Comparison of ENCODE assay signal across 16 cellular contexts in the genomic region with DNA sequence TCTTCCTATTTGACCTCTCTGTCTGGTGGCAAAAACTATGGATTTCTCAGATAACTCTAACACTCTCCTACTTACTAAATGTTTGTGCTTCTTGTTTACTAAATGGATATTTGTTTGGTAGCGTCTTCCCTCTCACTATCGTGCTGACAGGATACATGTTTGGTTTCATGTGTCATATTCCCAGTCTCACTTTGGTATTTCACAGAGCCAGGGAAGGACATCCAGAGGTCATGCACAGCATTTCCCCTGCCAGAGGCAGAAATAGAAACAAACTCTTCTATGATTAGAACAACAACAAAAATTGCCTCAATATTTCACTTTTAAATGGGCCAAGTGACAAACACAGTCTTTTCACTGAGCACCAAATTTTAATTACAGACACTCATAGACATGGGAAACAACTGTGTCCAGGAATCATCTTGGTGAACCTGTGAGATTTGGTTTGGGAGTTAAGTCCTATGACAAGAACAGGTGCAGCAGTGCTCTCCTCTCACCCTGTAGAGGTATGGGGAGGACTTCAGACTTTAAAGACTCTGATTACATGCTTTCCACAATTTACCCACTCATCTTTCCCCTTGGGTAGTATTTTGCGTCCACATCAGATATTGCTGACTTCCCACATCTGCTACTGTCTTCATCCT. TPM values are rescaled to one million over a fixed set of nuclear protein-coding genes. Genes with fewer than 3 reads are reported as not detected.
DNase-seq lines count a peak whose midpoint lies in the region; ATAC-seq and TF ChIP-seq lines count a peak whose summit lies in the region.
"Had no signal": no experiment of that assay in that cellular context is flagged by ENCODE, and none has a peak within 500 bp of the region (broad histone marks: within the 10 kb centered on the region; RNA-seq: fewer than 3 reads in every experiment).

No MANE protein-coding gene starts in this region.

- WGBS in gastroesophageal sphincter (ENCODE audit: low coverage in 1 of 2), 2 donors: 37 to 100% methylated on average over 1 to 3 of the region's 3 CpGs
- 25 to 35% (median 32%) methylated on average over 3 of the region's 3 CpGs for WGBS in ovary, 3 donors
- WGBS in neuronal stem cell (ENCODE audit: extremely low coverage in 2 of 2, insufficient read length in 2 of 2, insufficient replicate concordance in 1 of 2), 2 donors: no CpG with 5 or more reads among the region's 3 CpGs

- H3K9me3 Mint-ChIP-seq in T-helper 1 cell treated with Interleukin-12 subunit alpha and Interleukin-12 subunit beta and Interleukin-4 antibody, amounts not matched to agents 30 μg/mL and 1 μg/mL, for 36 hours: no peaks in the 10 kb centered on the region
- H3K9me3 Mint-ChIP-seq: activated naive CD4-positive, alpha-beta T cell treated with anti-CD3 and anti-CD28 coated beads for 36 hours; WTC11 had no signal

- no peak overlapping the region for H4K91ac ChIP-seq in neuronal stem cell (ENCODE audit: low read depth, low read length, poor library complexity)

- no peak overlapping the region for H2AFZ ChIP-seq in neuronal stem cell (ENCODE audit: low read length)

- no peak overlapping the region for H2BK120ac ChIP-seq in neuronal stem cell (ENCODE audit: low read depth, low read length)

- H3K4me1 ChIP-seq in gastroesophageal sphincter (peaks cover 3 to 20% (median 5%) of the 10 kb centered on the region in 3 donors), ovary (ENCODE audit: insufficient read depth) (peaks cover 12% of the 10 kb centered on the region), neuronal stem cell (ENCODE audit: control insufficient read depth in 2 of 2, insufficient read depth in 1 of 2, low read depth in 1 of 2, low read length in 2 of 2) (no peaks in the 10 kb centered on the region), colonic mucosa (no peaks in the 10 kb centered on the region)
- H3K4me1 ChIP-seq: SJSA1 had no signal

- TF ChIP-seq CTCF in gastroesophageal sphincter (IDR thresholded peaks at IDR 0.05): no peak
- TF ChIP-seq CTCF in ovary (IDR thresholded peaks at IDR 0.05): no peak
- TF ChIP-seq CTCF in colonic mucosa (IDR thresholded peaks at IDR 0.05): no peak

- no peak overlapping the region for H3K4ac ChIP-seq in neuronal stem cell (ENCODE audit: low read length)

- H3K9me3 ChIP-seq in gastroesophageal sphincter (no peaks in the 10 kb centered on the region), ovary (no peaks in the 10 kb centered on the region), neuronal stem cell (replicated peaks in 1 of 2; ENCODE audit: control insufficient read depth in 2 of 2, insufficient read depth in 1 of 2, low read depth in 1 of 2, low read length in 2 of 2) (no peaks in the 10 kb centered on the region), colonic mucosa (no peaks in the 10 kb centered on the region)
- H3K9me3 ChIP-seq: lower lobe of right lung, SJSA1 had no signal

- H2BK15ac ChIP-seq in neuronal stem cell (ENCODE audit: low read length): no peak overlapping the region

- TF ChIP-seq EP300 in gastroesophageal sphincter (IDR thresholded peaks at IDR 0.05) (no peak), ovary (IDR thresholded peaks at IDR 0.05) (no peak)

- peaks cover 2% of the 10 kb centered on the region for H3K36me3 Mint-ChIP-seq in T-helper 1 cell treated with Interleukin-12 subunit alpha and Interleukin-12 subunit beta and Interleukin-4 antibody, amounts not matched to agents 30 μg/mL and 1 μg/mL, for 36 hours (ENCODE audit: low read depth)
- H3K36me3 Mint-ChIP-seq: CD14-positive monocyte, WTC11 had no signal

- no peak overlapping the region for H2BK12ac ChIP-seq in neuronal stem cell (ENCODE audit: low read length)

- H2BK5ac ChIP-seq in neuronal stem cell (ENCODE audit: low read length): no peak overlapping the region

- ATAC-seq in gastroesophageal sphincter: peak; percentile 63

- no peak overlapping the region for H3K23ac ChIP-seq in neuronal stem cell (ENCODE audit: low read depth, low read length, poor library complexity)

- no peaks in the 10 kb centered on the region for H3K36me3 ChIP-seq in gastroesophageal sphincter
- no peaks in the 10 kb centered on the region for H3K36me3 ChIP-seq in ovary
- H3K36me3 ChIP-seq in neuronal stem cell (replicated peaks in 1 of 2; ENCODE audit: control insufficient read depth in 2 of 2, insufficient read depth in 2 of 2, low read length in 2 of 2): no peaks in the 10 kb centered on the region
- no peaks in the 10 kb centered on the region for H3K36me3 ChIP-seq in colonic mucosa
- H3K36me3 ChIP-seq: lower lobe of right lung, SJSA1 had no signal

- no peak overlapping the region for H2AK5ac ChIP-seq in neuronal stem cell (ENCODE audit: low read depth, low read length)

- no peak overlapping the region for H3K9ac ChIP-seq in neuronal stem cell (ENCODE audit: low read depth, low read length, poor library complexity)
- H3K9ac ChIP-seq in colonic mucosa (ENCODE audit: low read depth in 2 of 2, low read length in 2 of 2): no peak overlapping the region

- no peaks in the 10 kb centered on the region for H3K79me1 ChIP-seq in neuronal stem cell (ENCODE audit: low read depth, low read length)

- H3K27me3 Mint-ChIP-seq in T-helper 1 cell treated with Interleukin-12 subunit alpha and Interleukin-12 subunit beta and Interleukin-4 antibody, amounts not matched to agents 30 μg/mL and 1 μg/mL, for 36 hours (ENCODE audit: low read depth): no peaks in the 10 kb centered on the region
- H3K27me3 Mint-ChIP-seq: progenitor cell of endocrine pancreas had no signal

- intact Hi-C loops in ovary (cut with DNase I): no loop called here
- intact Hi-C loops in colonic mucosa (cut with DNase I): no loop called here

- peaks cover 40% of the 10 kb centered on the region for H3K4me1 Mint-ChIP-seq in T-helper 1 cell treated with Interleukin-12 subunit alpha and Interleukin-12 subunit beta and Interleukin-4 antibody, amounts not matched to agents 30 μg/mL and 1 μg/mL, for 36 hours (ENCODE audit: low read depth)
- H3K4me1 Mint-ChIP-seq: WTC11 had no signal

- H3K4me3 ChIP-seq in gastroesophageal sphincter (no peak overlapping the region), ovary (no peak overlapping the region), neuronal stem cell (ENCODE audit: low read length in 2 of 2) (no peak overlapping the region), colonic mucosa (no peak overlapping the region)
- H3K4me3 ChIP-seq: lower lobe of right lung, SJSA1 had no signal

- H3K27me3 ChIP-seq in gastroesophageal sphincter (no peaks in the 10 kb centered on the region), ovary (no peaks in the 10 kb centered on the region), neuronal stem cell (ENCODE audit: control insufficient read depth in 3 of 3, insufficient read depth in 3 of 3, low read depth in 1 of 3, low read length in 3 of 3) (no peaks in the 10 kb centered on the region), colonic mucosa (no peaks in the 10 kb centered on the region)
- H3K27me3 ChIP-seq: SJSA1 had no signal

- H4K8ac ChIP-seq in neuronal stem cell (ENCODE audit: low read depth, low read length): no peak overlapping the region

- H3K27ac ChIP-seq in gastroesophageal sphincter: peak overlapping the region in 3 of 4 donors; percentile 36 to 54 (median 45)
- peak overlapping the region; percentile 44 to 77 for H3K27ac ChIP-seq in ovary
- no peak overlapping the region for H3K27ac ChIP-seq in neuronal stem cell (replicated peaks; ENCODE audit: low read length)
- H3K27ac ChIP-seq in colonic mucosa: no peak overlapping the region
- H3K27ac ChIP-seq: lower lobe of right lung, SJSA1 had no signal

- peak overlapping the region; percentile 97 for H3K27ac Mint-ChIP-seq in T-helper 1 cell treated with Interleukin-12 subunit alpha and Interleukin-12 subunit beta and Interleukin-4 antibody, amounts not matched to agents 30 μg/mL and 1 μg/mL, for 36 hours
- H3K27ac Mint-ChIP-seq: progenitor cell of endocrine pancreas, WTC11 had no signal

- H3K4me2 ChIP-seq in neuronal stem cell (ENCODE audit: insufficient read depth, low read length, poor library complexity, severe bottlenecking): no peak overlapping the region

- no peak overlapping the region for H3K14ac ChIP-seq in neuronal stem cell (ENCODE audit: low read length)

- TF ChIP-seq POLR2A in gastroesophageal sphincter (IDR thresholded peaks at IDR 0.05) (no peak), ovary (IDR thresholded peaks at IDR 0.05) (no peak)

- H3K4me3 Mint-ChIP-seq in T-helper 1 cell treated with Interleukin-12 subunit alpha and Interleukin-12 subunit beta and Interleukin-4 antibody, amounts not matched to agents 30 μg/mL and 1 μg/mL, for 36 hours: peak overlapping the region; percentile 78
- H3K4me3 Mint-ChIP-seq: activated naive CD4-positive, alpha-beta T cell treated with anti-CD3 and anti-CD28 coated beads for 36 hours; CD14-positive monocyte; WTC11 had no signal

- no peak overlapping the region for H3K18ac ChIP-seq in neuronal stem cell (ENCODE audit: low read length)

- peak; percentile 19 for DNase-seq in GM03348 (ENCODE audit: low spot score)
- DNase-seq in ovary: no peak
- no peak for DNase-seq in NCI-H1694 (lab: John Stamatoyannopoulos, UW)
- no peak for DNase-seq in NCI-H1105 treated with DMSO at 0.1 percent for 48 hours (lab: John Stamatoyannopoulos, UW)
- no peak for DNase-seq in neuronal stem cell (ENCODE audit: low spot score)
- DNase-seq in colonic mucosa: no peak
- DNase-seq: activated naive CD4-positive, alpha-beta T cell treated with anti-CD3 and anti-CD28 coated beads for 36 hours; lower lobe of right lung; NCI-H1930; stimulated activated CD4-positive, alpha-beta T cell treated with anti-CD3 and anti-CD28 coated beads, Interleukin-4, amount 100 ng/mL, for 4 hours had no signal

RNA-seq across cellular contexts. Expression of gene TXLNB, which starts 40.3 kb away (rescaled TPM):
- total RNA-seq in gastroesophageal sphincter (1 to 10 TPM in 3 of 4 donors, under 1 TPM in 1; 0.67 to 5.4 (median 2.6) TPM), ovary (1 to 10 TPM; 2.3 to 7.9 (median 3.4) TPM), colonic mucosa (under 1 TPM; 0.22 to 0.29 TPM)
- 1 to 10 TPM; 6.1 to 6.4 TPM for polyA plus RNA-seq in ovary
- polyA plus RNA-seq in neuronal stem cell (2013, experiment 1 of 2): 0.26 TPM
- polyA plus RNA-seq in neuronal stem cell (2013, experiment 2 of 2): 0.30 TPM
- total RNA-seq: progenitor cell of endocrine pancreas, SJSA1 had no signal

Comparison
In these comparisons a context has a peak if more than half of its experiments do, and no peak if none do; other contexts are left out.
1. H3K27ac ChIP-seq: peak in gastroesophageal sphincter (3 of 4) and ovary (2 of 2); none in neuronal stem cell (single experiment) and colonic mucosa (single experiment).